Comparison of ENCODE assay signal across 8 cellular contexts in the genomic region with DNA sequence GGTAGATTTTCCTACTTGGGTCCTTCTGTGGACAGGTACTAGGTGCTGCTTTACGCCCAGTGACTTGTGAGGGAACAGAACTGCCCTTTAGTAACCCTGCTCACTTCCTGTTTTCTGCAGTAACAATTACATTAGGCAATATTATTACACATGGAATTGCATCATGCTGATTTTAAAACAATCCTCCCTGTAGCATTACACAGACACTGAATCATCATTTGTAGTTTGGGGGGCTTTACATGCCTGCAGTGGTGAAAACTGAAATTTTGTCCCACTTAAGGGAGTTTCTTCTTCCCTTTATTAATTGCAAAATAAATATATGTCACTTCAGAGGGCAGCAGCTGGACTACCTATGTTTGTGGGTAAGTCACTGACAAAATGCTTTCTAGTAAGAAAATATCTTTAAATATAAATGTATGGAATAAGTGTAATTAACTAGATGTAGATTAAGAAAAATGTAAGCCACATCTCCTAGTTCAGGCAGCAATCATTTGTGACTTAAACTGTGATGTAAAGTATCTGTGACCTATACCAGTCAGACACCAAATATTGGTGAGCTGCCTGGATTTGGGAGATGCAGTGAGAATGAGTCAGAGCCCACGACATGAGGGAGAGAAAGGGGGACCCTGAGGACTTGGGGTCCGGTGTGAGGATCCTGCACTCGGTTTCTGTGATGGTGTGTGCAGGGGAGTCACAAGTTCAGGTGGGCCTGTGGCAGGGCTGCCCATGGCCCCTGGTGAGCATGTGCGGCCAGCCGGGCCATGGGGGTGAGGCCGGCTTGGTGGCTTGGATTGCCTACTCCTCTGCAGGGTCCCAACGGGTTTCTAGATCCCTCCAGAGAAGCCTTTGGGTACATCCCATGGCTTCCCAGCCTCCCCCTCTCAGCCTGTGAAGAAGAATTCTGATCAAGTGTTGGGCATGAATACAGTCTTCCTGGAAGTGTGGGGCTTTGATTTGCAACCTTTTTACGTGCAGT. TPM values are rescaled to one million over a fixed set of nuclear protein-coding genes. Genes with fewer than 3 reads are reported as not detected.
DNase-seq lines count a peak whose midpoint lies in the region; ATAC-seq and TF ChIP-seq lines count a peak whose summit lies in the region.

No MANE protein-coding gene starts in this region.

- POLR2A ChIA-PET in CD8-positive, alpha-beta T cell (lab: Charles Lee): interaction anchor here (1.2 kb wide), 1 partner anchor 11 kb away, joined by 4 read pairs; no protein-coding TSS in a partner anchor

- peaks cover 39% of the 10 kb centered on the region for H3K4me1 ChIP-seq in CD8-positive, alpha-beta T cell (ENCODE audit: insufficient read depth, low read length)
- no peaks in the 10 kb centered on the region for H3K4me1 ChIP-seq in GM23338 (ENCODE audit: insufficient read depth)

- no peaks in the 10 kb centered on the region for H3K36me3 ChIP-seq in CD8-positive, alpha-beta T cell (ENCODE audit: insufficient read depth, low read length)
- no peaks in the 10 kb centered on the region for H3K36me3 ChIP-seq in WERI-Rb-1
- no peaks in the 10 kb centered on the region for H3K36me3 ChIP-seq in GM23338 (ENCODE audit: insufficient read depth)

- no peaks in the 10 kb centered on the region for H3F3A ChIP-seq in GM23338 (replicated peaks; ENCODE audit: low read depth)

- no peaks in the 10 kb centered on the region for H3K27me3 ChIP-seq in CD8-positive, alpha-beta T cell (ENCODE audit: insufficient read depth, low read length)
- H3K27me3 ChIP-seq in WERI-Rb-1 (ENCODE audit: insufficient read depth, low read depth, severe bottlenecking) (no peaks in the 10 kb centered on the region), GM23338 (ENCODE audit: insufficient read depth) (no peaks in the 10 kb centered on the region)

- no peak overlapping the region for H3K4me3 ChIP-seq in CD8-positive, alpha-beta T cell (ENCODE audit: low read depth, low read length)
- H3K4me3 ChIP-seq in WERI-Rb-1 (ENCODE audit: low read depth, low read length) (no peak overlapping the region), GM23338 (no peak overlapping the region)

- no peak for TF ChIP-seq CTCF in CD8-positive, alpha-beta T cell (IDR thresholded peaks at IDR 0.05)
- TF ChIP-seq CTCF in WERI-Rb-1 (IDR thresholded peaks at IDR 0.05; ENCODE audit: low read depth, low read length): no peak
- no peak for TF ChIP-seq CTCF in GM23338 (conservative IDR thresholded peaks at IDR 0.05; ENCODE audit: low read depth in 2 of 2)

- H3K27me3 Mint-ChIP-seq in CD8-positive, alpha-beta T cell (ENCODE audit: low read depth): no peaks in the 10 kb centered on the region
- H3K27me3 Mint-ChIP-seq in immature natural killer cell (ENCODE audit: low read depth in 3 of 3) (peaks cover 0 to 9% (median 4%) of the 10 kb centered on the region in 3 donors), GM23338 (ENCODE audit: insufficient read depth, low read depth, poor library complexity) (no peaks in the 10 kb centered on the region)

- peak; percentile 77 for ATAC-seq in CD8-positive, alpha-beta T cell
- no peak for ATAC-seq in GM23338
- ATAC-seq in GM19023 (IDR thresholded peaks at IDR 0.05; ENCODE audit: unreplicated experiment): no peak

- no peaks in the 10 kb centered on the region for H3K36me3 Mint-ChIP-seq in CD8-positive, alpha-beta T cell
- H3K36me3 Mint-ChIP-seq in immature natural killer cell: no peaks in the 10 kb centered on the region
- no peaks in the 10 kb centered on the region for H3K36me3 Mint-ChIP-seq in GM23338 (ENCODE audit: low read depth)

- intact Hi-C loops in CD8-positive, alpha-beta T cell (cut with DNase I, micrococcal nuclease): loop anchor here (1.0 to 5.0 kb wide), 4 partner anchors 11 to 52 kb away; a partner anchor contains a TSS

- no peaks in the 10 kb centered on the region for H4K20me1 ChIP-seq in GM23338 (replicated peaks; ENCODE audit: insufficient read depth)

- H3K79me2 ChIP-seq in GM23338 (replicated peaks; ENCODE audit: insufficient read depth): no peaks in the 10 kb centered on the region

- peak in 2 of 7 experiments; percentile 34 to 47 for DNase-seq in CD8-positive, alpha-beta T cell
- DNase-seq in HPDE6-E6E7 (ENCODE audit: extremely low spot score) (peak; percentile 61), WERI-Rb-1 (no peak), immature natural killer cell (peak in 1 of 3 donors; percentile 38), DMS79 (lab: John Stamatoyannopoulos, UW) (no peak), NCI-H2227 treated with DMSO at 0.1 percent for 48 hours (lab: John Stamatoyannopoulos, UW) (no peak), GM23338 (ENCODE audit: low spot score) (no peak)

- no peak overlapping the region for H3K4me2 ChIP-seq in GM23338

- no peaks in the 10 kb centered on the region for H3K9me3 Mint-ChIP-seq in CD8-positive, alpha-beta T cell
- no peaks in the 10 kb centered on the region for H3K9me3 Mint-ChIP-seq in immature natural killer cell
- H3K9me3 Mint-ChIP-seq in GM23338: peaks cover 3% of the 10 kb centered on the region; the same call in 2 of the 3 replicates

- peak overlapping the region; percentile 5 for H3K4me3 Mint-ChIP-seq in CD8-positive, alpha-beta T cell
- peak overlapping the region; percentile 4 to 52 (median 25) for H3K4me3 Mint-ChIP-seq in immature natural killer cell
- H3K4me3 Mint-ChIP-seq in GM23338: no peak overlapping the region

- peaks cover 68% of the 10 kb centered on the region for H3K4me1 Mint-ChIP-seq in CD8-positive, alpha-beta T cell (ENCODE audit: low read depth)
- H3K4me1 Mint-ChIP-seq in immature natural killer cell: peaks cover 37 to 40% of the 10 kb centered on the region in 2 donors
- no peaks in the 10 kb centered on the region; the same call in 2 of the 3 replicates for H3K4me1 Mint-ChIP-seq in GM23338

- no peaks in the 10 kb centered on the region for H3K9me3 ChIP-seq in CD8-positive, alpha-beta T cell (ENCODE audit: low read length)
- peaks cover 11% of the 10 kb centered on the region for H3K9me3 ChIP-seq in WERI-Rb-1 (ENCODE audit: severe bottlenecking)

- peak overlapping the region; percentile 89 for H3K27ac Mint-ChIP-seq in CD8-positive, alpha-beta T cell
- H3K27ac Mint-ChIP-seq in immature natural killer cell: peak overlapping the region in 3 of 6 donors; percentile 45 to 70 (median 64)
- no peak overlapping the region for H3K27ac Mint-ChIP-seq in GM23338

- peak overlapping the region; percentile 15 for H3K27ac ChIP-seq in CD8-positive, alpha-beta T cell (ENCODE audit: low read depth, low read length)
- H3K27ac ChIP-seq in WERI-Rb-1 (peak overlapping the region; percentile 57), GM23338 (ENCODE audit: low read depth) (no peak overlapping the region)

- H3K9me2 ChIP-seq in GM23338 (ENCODE audit: insufficient read depth): no peaks in the 10 kb centered on the region

- CTCF ChIA-PET in CD8-positive, alpha-beta T cell (lab: Charles Lee): interaction anchor here (1.3 to 1.4 kb wide), 2 partner anchors 11 to 59 kb away, joined by 3 to 5 read pairs; no protein-coding TSS in a partner anchor

- no peak overlapping the region; the same call in 1 of the 2 replicates for H2AFZ ChIP-seq in GM23338

TF ChIP-seq in GM23338, 12 proteins besides CTCF, POLR2A, EP300 and RAD21:
- no peak for TF ChIP-seq STAT1 (IDR thresholded peaks at IDR 0.05; ENCODE audit: unreplicated experiment)
- TF ChIP-seq POLR2AphosphoS5 (IDR thresholded peaks at IDR 0.05; ENCODE audit: low read depth): no peak
- no peak for TF ChIP-seq NANOG (IDR thresholded peaks at IDR 0.05; ENCODE audit: borderline replicate concordance)
- TF ChIP-seq EZH2phosphoT487 (IDR thresholded peaks at IDR 0.05; ENCODE audit: unreplicated experiment): no peak
- no peak for TF ChIP-seq EZH2 (IDR thresholded peaks at IDR 0.05; ENCODE audit: low read depth, unreplicated experiment)
- TF ChIP-seq JUNB (IDR thresholded peaks at IDR 0.05; ENCODE audit: unreplicated experiment): no peak

RNA-seq across cellular contexts. Expression of a gene that starts 19.2 kb away (rescaled TPM):
- total RNA-seq in CD8-positive, alpha-beta T cell: 100 to 1,000 TPM; 119 to 123 TPM
- 10 to 100 TPM in 1 of 3 donors, 1 to 10 TPM in 2; 4.3 to 10.9 (median 8.2) TPM for polyA plus RNA-seq in immature natural killer cell
- total RNA-seq in GM23338 (2014; rRNA removed; shearing (Covaris generic)): 4.4 and 7.3 TPM in 2 replicates
- polyA plus RNA-seq in GM23338 (2016; fragmentation: Nextera tagmentation; extraction: Ambion mirVana): 1.3 and 1.7 TPM in 2 replicates

Comparison
In these comparisons a context has a peak if more than half of its experiments do, and no peak if none do; other contexts are left out.
1. RNA of a gene that starts 19.2 kb away (total RNA-seq): 119 to 123 TPM in CD8-positive, alpha-beta T cell; 4.4 to 7.3 TPM in GM23338; every median in the first group is over 10 times any median in the second.